Comparison of ENCODE assay signal across 8 cellular contexts in genomic region chr11:64207247-64208085, GRCh38. TPM values are rescaled to one million over a fixed set of nuclear protein-coding genes. Genes with fewer than 3 reads are reported as not detected.
DNase-seq lines count a peak whose midpoint lies in the region; ATAC-seq and TF ChIP-seq lines count a peak whose summit lies in the region.

No MANE protein-coding gene starts in this region.

- no peak for TF ChIP-seq CTCF in lung (IDR thresholded peaks at IDR 0.05; ENCODE audit: control extremely low read depth, extremely low read depth)

- H3K36me3 ChIP-seq in lung (ENCODE audit: control insufficient read depth in 2 of 2, insufficient read depth in 2 of 2, low read length in 2 of 2) = peaks cover 14 to 42% of the 10 kb centered on the region in 2 donors

- peak overlapping the region; percentile 70 to 96 for H3K27ac ChIP-seq in lung (ENCODE audit: low read depth in 1 of 2, low read length in 1 of 2)

- H3K4me1 ChIP-seq in lung (ENCODE audit: control insufficient read depth in 2 of 2, insufficient read depth in 2 of 2, low read length in 2 of 2) = peaks cover 0 to 3% of the 10 kb centered on the region in 2 donors

- ATAC-seq in GM18870 (IDR thresholded peaks at IDR 0.05; ENCODE audit: unreplicated experiment) = peak; percentile 41
- peak; percentile 59 for ATAC-seq in HG03139 (IDR thresholded peaks at IDR 0.05; ENCODE audit: unreplicated experiment)
- peak; percentile 52 for ATAC-seq in lung (ENCODE audit: insufficient read depth, low FRiP score)

- WGBS in lung, 2 donors = 19 to 37% methylated on average over 31 of the region's 31 CpGs

- H3K27me3 ChIP-seq in lung (ENCODE audit: control insufficient read depth, insufficient read depth) = no peaks in the 10 kb centered on the region

- peaks cover 0 to 2% of the 10 kb centered on the region in 2 donors for H3K9me3 ChIP-seq in lung (ENCODE audit: control insufficient read depth in 2 of 2, insufficient read depth in 1 of 2, low read length in 1 of 2)

- DNase-seq in T-helper 2 cell (peak in 4 of 5 experiments; percentile 54 to 92 (median 68)), astrocyte of the hippocampus (ENCODE audit: low read depth, low spot score) (peak; percentile 36), lung (ENCODE audit: low spot score) (peak; percentile 59), DMS53 treated with DMSO at 0.1 percent for 48 hours (lab: John Stamatoyannopoulos, UW; ENCODE audit: unreplicated experiment) (no peak), NCI-H2081 (lab: John Stamatoyannopoulos, UW) (no peak)
- peak; percentile 79 to 81 for DNase-seq in stimulated activated CD8-positive, alpha-beta memory T cell treated with anti-CD3 and anti-CD28 coated beads, Interleukin-2, amount 100 ng/mL, for 48 hours (ENCODE audit: low read depth in 2 of 2)

- H3K4me3 ChIP-seq in lung = peak overlapping the region; percentile 34

RNA-seq across cellular contexts. Expression of gene FERMT3, which starts 0.9 kb away (rescaled TPM):
- total RNA-seq in lung = 100 to 1,000 TPM in 1 of 2 donors, 10 to 100 TPM in 1; 17.4 to 102 TPM
- 100 to 1,000 TPM in 1 of 2 donors, 10 to 100 TPM in 1; 67.3 to 182 TPM for polyA plus RNA-seq in lung

RNA-seq across cellular contexts. Expression of gene TRPT1, which starts 18.5 kb away (rescaled TPM):
- 10 to 100 TPM; 18.3 to 34.0 TPM for total RNA-seq in lung
- polyA plus RNA-seq in lung = 10 to 100 TPM; 34.6 to 62.5 TPM

RNA-seq across cellular contexts. Expression of gene NUDT22, which starts 18.6 kb away (rescaled TPM):
- total RNA-seq in lung = 10 to 100 TPM; 23.7 to 90.2 TPM
- 10 to 100 TPM; 62.0 to 67.8 TPM for polyA plus RNA-seq in lung

RNA-seq across cellular contexts. Expression of gene STIP1, which starts 21.5 kb away (rescaled TPM):
- 100 to 1,000 TPM; 107 to 122 TPM for total RNA-seq in lung
- polyA plus RNA-seq in lung = 10 to 100 TPM; 75.9 to 82.1 TPM

RNA-seq across cellular contexts. Expression of gene DNAJC4, which starts 22.9 kb away (rescaled TPM):
- total RNA-seq in lung = 10 to 100 TPM; 22.7 to 34.1 TPM
- 10 to 100 TPM; 34.6 to 58.4 TPM for polyA plus RNA-seq in lung

Comparison
In these comparisons a context has a peak if more than half of its experiments do, and no peak if none do; other contexts are left out.
1. DNase-seq: peak in T-helper 2 cell (4 of 5), astrocyte of the hippocampus (single experiment), lung (single experiment) and stimulated activated CD8-positive, alpha-beta memory T cell treated with anti-CD3 and anti-CD28 coated beads, Interleukin-2, amount 100 ng/mL, for 48 hours (2 of 2); none in DMS53 treated with DMSO at 0.1 percent for 48 hours (single experiment) and NCI-H2081 (0 of 2).
2. Peak in every context shown above with its lines, with median percentiles within 50 percentile points of each other: ATAC-seq.